ENCODE assay signal across 8 cellular contexts in genomic region chr12:122421815-122422737, GRCh38. TPM values are rescaled to one million over a fixed set of nuclear protein-coding genes. Genes with fewer than 3 reads are reported as not detected.
DNase-seq lines count a peak whose midpoint lies in the region; ATAC-seq, FAIRE-seq and TF ChIP-seq lines count a peak whose summit lies in the region.

TSS of gene CLIP1 (minus strand) at chr12:122422669. CDS start at chr12:122380452, 42,217 bp downstream.

- H3K18ac ChIP-seq in neuronal stem cell (ENCODE audit: low read length): peak within 1 kb of the TSS; percentile 97

- peak; percentile 58 to 84 for TF ChIP-seq POLR2A in tibial nerve (IDR thresholded peaks at IDR 0.05)

- peak in 1 of 2 donors; percentile 28 for TF ChIP-seq EP300 in tibial nerve (IDR thresholded peaks at IDR 0.05)

- peaks cover 8 to 44% (median 32%) of the 10 kb centered on the region in 4 donors for H3K4me1 Mint-ChIP-seq in CD4-positive, CD25-positive, alpha-beta regulatory T cell

- H3K27ac Mint-ChIP-seq in CD4-positive, CD25-positive, alpha-beta regulatory T cell: peak within 1 kb of the TSS; percentile 78 to 94 (median 91)

- peak; percentile 26 to 66 (median 47) for TF ChIP-seq CTCF in tibial nerve (IDR thresholded peaks at IDR 0.05)

- peaks cover 30% of the 10 kb centered on the region for H3K4me1 ChIP-seq in CD4-positive, CD25-positive, alpha-beta regulatory T cell (ENCODE audit: control insufficient read depth, insufficient read depth, low read length, poor library complexity, severe bottlenecking)
- H3K4me1 ChIP-seq in neuronal stem cell (ENCODE audit: control insufficient read depth in 2 of 2, insufficient read depth in 1 of 2, low read depth in 1 of 2, low read length in 2 of 2): peaks cover 6 to 9% of the 10 kb centered on the region in 2 donors
- peaks cover 0 to 36% (median 12%) of the 10 kb centered on the region in 4 donors for H3K4me1 ChIP-seq in tibial nerve

- H2BK15ac ChIP-seq in neuronal stem cell (ENCODE audit: low read length): peak within 1 kb of the TSS; percentile 58

- H3K14ac ChIP-seq in neuronal stem cell (ENCODE audit: low read length): peak within 1 kb of the TSS; percentile 89

- H2BK12ac ChIP-seq in neuronal stem cell (ENCODE audit: low read length): no peak within 1 kb of the TSS

- FAIRE-seq in RCC 7860 (lab: Jason Lieb, UNC): no peak

- peak within 1 kb of the TSS; percentile 43 for H3K23ac ChIP-seq in neuronal stem cell (ENCODE audit: low read depth, low read length, poor library complexity)

- ATAC-seq in CD4-positive, CD25-positive, alpha-beta regulatory T cell (ENCODE audit: low read depth in 2 of 2): peak; percentile 75 to 76
- peak; percentile 66 for ATAC-seq in HG03460 (IDR thresholded peaks at IDR 0.05; ENCODE audit: unreplicated experiment)

- WGBS in neuronal stem cell (ENCODE audit: extremely low coverage in 2 of 2, insufficient read length in 2 of 2, insufficient replicate concordance in 1 of 2), 2 donors: no CpG with 5 or more reads among the region's 120 CpGs
- 1% methylated on average over 30 to 33 of the region's 120 CpGs for WGBS in tibial nerve, 2 donors

- H3K36me3 Mint-ChIP-seq in CD4-positive, CD25-positive, alpha-beta regulatory T cell: no peaks in the 10 kb centered on the region

- H3K9me3 ChIP-seq in CD4-positive, CD25-positive, alpha-beta regulatory T cell (ENCODE audit: control insufficient read depth in 2 of 2, low read length in 2 of 2): no peaks in the 10 kb centered on the region
- H3K9me3 ChIP-seq in neuronal stem cell (replicated peaks in 1 of 2; ENCODE audit: control insufficient read depth in 2 of 2, insufficient read depth in 1 of 2, low read depth in 1 of 2, low read length in 2 of 2) (no peaks in the 10 kb centered on the region), tibial nerve (no peaks in the 10 kb centered on the region)

- H3K27me3 Mint-ChIP-seq in CD4-positive, CD25-positive, alpha-beta regulatory T cell: peaks cover 10% of the 10 kb centered on the region

- peak within 1 kb of the TSS; percentile 92 for H3K9ac ChIP-seq in neuronal stem cell (ENCODE audit: low read depth, low read length, poor library complexity)

- H3K79me1 ChIP-seq in neuronal stem cell (ENCODE audit: low read depth, low read length): peaks cover 6% of the 10 kb centered on the region

- peaks cover 0 to 1% (median 0%) of the 10 kb centered on the region in 7 donors for H3K9me3 Mint-ChIP-seq in CD4-positive, CD25-positive, alpha-beta regulatory T cell

- H2BK120ac ChIP-seq in neuronal stem cell (ENCODE audit: low read depth, low read length): peak within 1 kb of the TSS; percentile 40

- H4K8ac ChIP-seq in neuronal stem cell (ENCODE audit: low read depth, low read length): no peak within 1 kb of the TSS

- peak within 1 kb of the TSS; percentile 77 for H2BK5ac ChIP-seq in neuronal stem cell (ENCODE audit: low read length)

- H3K27me3 ChIP-seq in CD4-positive, CD25-positive, alpha-beta regulatory T cell (ENCODE audit: control insufficient read depth, insufficient read depth, low read length): no peaks in the 10 kb centered on the region
- no peaks in the 10 kb centered on the region for H3K27me3 ChIP-seq in neuronal stem cell (ENCODE audit: control insufficient read depth in 3 of 3, insufficient read depth in 3 of 3, low read depth in 1 of 3, low read length in 3 of 3)
- H3K27me3 ChIP-seq in tibial nerve: no peaks in the 10 kb centered on the region

- peak within 1 kb of the TSS; percentile 79 for H2AK5ac ChIP-seq in neuronal stem cell (ENCODE audit: low read depth, low read length)

- peak within 1 kb of the TSS; percentile 87 for H2AFZ ChIP-seq in neuronal stem cell (ENCODE audit: low read length)

- H3K4me3 Mint-ChIP-seq in CD4-positive, CD25-positive, alpha-beta regulatory T cell: peak within 1 kb of the TSS; percentile 93 to 96 (median 93)

- H3K4ac ChIP-seq in neuronal stem cell (ENCODE audit: low read length): peak within 1 kb of the TSS; percentile 2

- H4K91ac ChIP-seq in neuronal stem cell (ENCODE audit: low read depth, low read length, poor library complexity): peak within 1 kb of the TSS; percentile 97

- peak within 1 kb of the TSS; percentile 74 for H3K27ac ChIP-seq in CD4-positive, CD25-positive, alpha-beta regulatory T cell (ENCODE audit: insufficient read depth, low read length, poor library complexity, severe bottlenecking)
- peak within 1 kb of the TSS; percentile 98 for H3K27ac ChIP-seq in neuronal stem cell (replicated peaks; ENCODE audit: low read length)
- peak within 1 kb of the TSS; percentile 94 to 100 (median 99) for H3K27ac ChIP-seq in tibial nerve

- DNase-seq in CD4-positive, CD25-positive, alpha-beta regulatory T cell: peak; percentile 55 to 60 (median 60)
- DNase-seq in GM19238 (ENCODE audit: insufficient read length, low spot score) (peak; percentile 64), RCC 7860 (ENCODE audit: low spot score) (peak; percentile 53), activated gamma-delta T cell treated with Interleukin-2 at 50 U/mL for 16 hours (peak; percentile 47), foreskin melanocyte (peak; percentile 61), neuronal stem cell (ENCODE audit: low spot score) (peak; percentile 54), tibial nerve (ENCODE audit: low spot score in 2 of 2) (peak; percentile 35 to 52)

- no peaks in the 10 kb centered on the region for H3K36me3 ChIP-seq in CD4-positive, CD25-positive, alpha-beta regulatory T cell (ENCODE audit: control insufficient read depth, insufficient read depth, low read length)
- H3K36me3 ChIP-seq in neuronal stem cell (replicated peaks in 1 of 2; ENCODE audit: control insufficient read depth in 2 of 2, insufficient read depth in 2 of 2, low read length in 2 of 2) (peaks cover 0 to 17% of the 10 kb centered on the region in 2 donors), tibial nerve (peaks cover 0 to under 1% (median 0%) of the 10 kb centered on the region in 3 donors)

- H3K4me2 ChIP-seq in neuronal stem cell (ENCODE audit: insufficient read depth, low read length, poor library complexity, severe bottlenecking): peak within 1 kb of the TSS; percentile 81

- peak within 1 kb of the TSS; percentile 87 for H3K4me3 ChIP-seq in CD4-positive, CD25-positive, alpha-beta regulatory T cell (ENCODE audit: low read depth, low read length)
- H3K4me3 ChIP-seq in neuronal stem cell (ENCODE audit: low read length in 2 of 2) (peak within 1 kb of the TSS; percentile 87 to 95), tibial nerve (peak within 1 kb of the TSS; percentile 83 to 99 (median 95))

RNA-seq across cellular contexts. Expression of gene CLIP1, which starts in this region (rescaled TPM):
- total RNA-seq in CD4-positive, CD25-positive, alpha-beta regulatory T cell: 99.8 TPM
- polyA plus RNA-seq in CD4-positive, CD25-positive, alpha-beta regulatory T cell: 10 to 100 TPM; 17.1 to 19.2 (median 18.3) TPM
- polyA plus RNA-seq in neuronal stem cell (2013, experiment 1 of 2): 28.9 TPM
- 29.6 TPM for polyA plus RNA-seq in neuronal stem cell (2013, experiment 2 of 2)
- 100 to 1,000 TPM in 1 of 4 donors, 10 to 100 TPM in 3; 89.2 to 105 (median 90.9) TPM for total RNA-seq in tibial nerve

Comparison
In these comparisons a context has a peak if more than half of its experiments do, and no peak if none do; other contexts are left out.
1. Peak in every context shown above with its lines: DNase-seq, ATAC-seq, H3K4me3 ChIP-seq and H3K27ac ChIP-seq.